1 cellular context compared by ENCODE assay signal in genomic region chr5:141875795-141876627, GRCh38.
TF ChIP-seq lines count a peak whose summit lies in the region.

No MANE protein-coding gene starts in this region.

TF ChIP-seq in K562, 482 proteins besides CTCF, POLR2A, EP300 and RAD21 (continued from another document and continues in another):
- TF ChIP-seq FOS (IDR thresholded peaks at IDR 0.05; ENCODE audit: extremely low read depth, insufficient read length): no peak
- no peak for TF ChIP-seq SIRT6 (IDR thresholded peaks at IDR 0.05; ENCODE audit: low read depth, low read length)
- no peak for TF ChIP-seq LCOR (CRISPR knock-in tag; IDR thresholded peaks at IDR 0.05)
- no peak for TF ChIP-seq EHMT2 (IDR thresholded peaks at IDR 0.05)
- TF ChIP-seq JUND (IDR thresholded peaks at IDR 0.05; ENCODE audit: borderline replicate concordance, low read depth, low read length): peak; percentile 18; the same call in 1 of the 2 replicates
- TF ChIP-seq JUND (tag; IDR thresholded peaks at IDR 0.05; ENCODE audit: borderline replicate concordance, low read depth, low read length): no peak
- no peak for TF ChIP-seq ZNF408 (CRISPR knock-in tag; IDR thresholded peaks at IDR 0.05; ENCODE audit: low read depth)
- TF ChIP-seq ELK3 (CRISPR knock-in tag; IDR thresholded peaks at IDR 0.05): no peak
- no peak for TF ChIP-seq RREB1 (CRISPR knock-in tag; IDR thresholded peaks at IDR 0.05)
- no peak for TF ChIP-seq ZBTB1 (CRISPR knock-in tag; IDR thresholded peaks at IDR 0.05; ENCODE audit: borderline replicate concordance, low read depth)
- 0 out of 2 replicates have a peak, but pooled peaks have one; percentile 5 for TF ChIP-seq ZBTB40 (IDR thresholded peaks at IDR 0.05)
- no peak for TF ChIP-seq ZBTB40 (CRISPR knock-in tag; IDR thresholded peaks at IDR 0.05)
- no peak for TF ChIP-seq DDX20 (tag; IDR thresholded peaks at IDR 0.05; ENCODE audit: low read depth)
- TF ChIP-seq RBM22 (IDR thresholded peaks at IDR 0.05; ENCODE audit: low read depth, low read length, poor library complexity, severe bottlenecking): peak; percentile 57
- peak; percentile 65 to 83 for TF ChIP-seq E2F6 (IDR thresholded peaks at IDR 0.05; ENCODE audit: borderline replicate concordance in 1 of 2, extremely low read depth in 1 of 2, insufficient read depth in 1 of 2, insufficient read length in 1 of 2, low read depth in 1 of 2, low read length in 1 of 2, poor library complexity in 1 of 2, severe bottlenecking in 1 of 2)
- no peak for TF ChIP-seq THAP12 (CRISPR knock-in tag; IDR thresholded peaks at IDR 0.05)
- TF ChIP-seq NR3C1 (CRISPR knock-in tag; IDR thresholded peaks at IDR 0.05): no peak
- peak; percentile 6 for TF ChIP-seq PRDM10 (IDR thresholded peaks at IDR 0.05; ENCODE audit: partially characterized antibody)
- no peak for TF ChIP-seq RBM25 (IDR thresholded peaks at IDR 0.05; ENCODE audit: low read depth, low read length, severe bottlenecking)
- no peak for TF ChIP-seq SNAPC5 (CRISPR knock-in tag; IDR thresholded peaks at IDR 0.05)
- TF ChIP-seq MYBL2 (IDR thresholded peaks at IDR 0.05; ENCODE audit: low read depth): no peak
- no peak for TF ChIP-seq MYBL2 (CRISPR knock-in tag; IDR thresholded peaks at IDR 0.05; ENCODE audit: borderline replicate concordance)
- TF ChIP-seq SRSF7 (optimal IDR thresholded peaks at IDR 0.05; ENCODE audit: low read depth, low read length): no peak
- TF ChIP-seq TFAP4 (CRISPR knock-in tag; IDR thresholded peaks at IDR 0.05; ENCODE audit: borderline replicate concordance): peak; percentile 67
- no peak for TF ChIP-seq THRB (CRISPR knock-in tag; conservative IDR thresholded peaks at IDR 0.05)
